17 cellular contexts compared by ENCODE assay signal in genomic region chr18:74283646-74284045, GRCh38. TPM values are rescaled to one million over a fixed set of nuclear protein-coding genes. Genes with fewer than 3 reads are reported as not detected.
DNase-seq lines count a peak whose midpoint lies in the region; ATAC-seq and TF ChIP-seq lines count a peak whose summit lies in the region.
"Had no signal": no experiment of that assay in that cellular context is flagged by ENCODE, and none has a peak within 500 bp of the region (broad histone marks: within the 10 kb centered on the region; RNA-seq: fewer than 3 reads in every experiment).

No MANE protein-coding gene starts in this region.

- CTCF ChIA-PET in PC-3 (lab: Charles Lee), result no interaction called here
- CTCF ChIA-PET in activated naive CD4-positive, alpha-beta T cell treated with anti-CD3 and anti-CD28 coated beads, Interleukin-2, amount 10 ng/mL, durations not matched to agents 7 days and 5 days (lab: Charles Lee), result no interaction called here

- no peaks in the 10 kb centered on the region for H3K9me2 ChIP-seq in PC-3 (replicated peaks; ENCODE audit: low read length)

- peak overlapping the region; percentile 76; the same call in 1 of the 2 replicates for H3K27ac ChIP-seq in PC-3 (ENCODE audit: low read length)
- peak overlapping the region; percentile 32 for H3K27ac ChIP-seq in iPS DF 6.9 (ENCODE audit: low read length)
- peak overlapping the region; percentile 85 for H3K27ac ChIP-seq in rectal smooth muscle tissue (ENCODE audit: low read depth, low read length)
- H3K27ac ChIP-seq: epithelial cell of prostate had no signal

- H4K20me1 ChIP-seq in PC-3 (ENCODE audit: low read length), result no peaks in the 10 kb centered on the region

- no peaks in the 10 kb centered on the region for H3K27me3 ChIP-seq in PC-3 (ENCODE audit: low read length)
- H3K27me3 ChIP-seq in iPS DF 6.9 (ENCODE audit: control insufficient read depth, insufficient read depth, low read length), result no peaks in the 10 kb centered on the region
- no peaks in the 10 kb centered on the region for H3K27me3 ChIP-seq in rectal smooth muscle tissue (ENCODE audit: control insufficient read depth, insufficient read depth, low read length)

- no peak overlapping the region for H3K9ac ChIP-seq in PC-3 (ENCODE audit: low read length)
- no peak overlapping the region for H3K9ac ChIP-seq in rectal smooth muscle tissue (ENCODE audit: low read length)

- peaks cover 94% of the 10 kb centered on the region for H3K79me2 ChIP-seq in PC-3 (ENCODE audit: low read length)

- WGBS in iPS DF 6.9 (ENCODE audit: insufficient coverage, insufficient read length), result no CpG with 5 or more reads among the region's 10 CpGs

- no peak for TF ChIP-seq CTCF in PC-3 (conservative IDR thresholded peaks at IDR 0.05; ENCODE audit: low read depth, low read length)

- ATAC-seq in PC-3 (no peak), HG02885 (IDR thresholded peaks at IDR 0.05; ENCODE audit: poor library complexity, unreplicated experiment) (no peak), esophagus mucosa (no peak)

- no peaks in the 10 kb centered on the region for H3K36me3 Mint-ChIP-seq in activated naive CD4-positive, alpha-beta T cell treated with anti-CD3 and anti-CD28 coated beads, Interleukin-2, amount 10 ng/mL, durations not matched to agents 7 days and 5 days

- no peaks in the 10 kb centered on the region for H3F3A ChIP-seq in PC-3 (ENCODE audit: low read length, unreplicated experiment)

- H3K36me3 ChIP-seq in PC-3 (ENCODE audit: low read depth, low read length), result no peaks in the 10 kb centered on the region
- no peaks in the 10 kb centered on the region for H3K36me3 ChIP-seq in iPS DF 6.9 (ENCODE audit: control insufficient read depth, insufficient read depth, low read length)
- no peaks in the 10 kb centered on the region for H3K36me3 ChIP-seq in rectal smooth muscle tissue (ENCODE audit: control insufficient read depth, insufficient read depth, low read length)

- POLR2A ChIA-PET in PC-3 (lab: Charles Lee; ENCODE audit: unreplicated experiment), result no interaction called here

- BruUV-seq in PC-3 (replicated peaks; lab: Mats Ljungman, UMichigan), result no TSS peak

- intact Hi-C loops in PC-3 (cut with micrococcal nuclease), result no loop called here

- H3K9me3 ChIP-seq in PC-3 (ENCODE audit: low read length) (no peaks in the 10 kb centered on the region), iPS DF 6.9 (ENCODE audit: control insufficient read depth, insufficient read depth, low read length) (no peaks in the 10 kb centered on the region)

- H3K4me1 Mint-ChIP-seq in activated naive CD4-positive, alpha-beta T cell treated with anti-CD3 and anti-CD28 coated beads, Interleukin-2, amount 10 ng/mL, durations not matched to agents 7 days and 5 days, result peaks cover 35% of the 10 kb centered on the region

- DNase-seq in G401 (ENCODE audit: low spot score) (peak; percentile 68), PC-3 (no peak), iPS DF 6.9 (ENCODE audit: low read depth, low spot score) (no peak), NCI-H526 (lab: John Stamatoyannopoulos, UW) (no peak)
- no peak for DNase-seq in activated naive CD4-positive, alpha-beta T cell treated with anti-CD3 and anti-CD28 coated beads, Interleukin-2, amount 10 ng/mL, durations not matched to agents 7 days and 5 days
- DNase-seq: NCI-H187; NCI-H446; stimulated activated naive CD8-positive, alpha-beta T cell treated with anti-CD3 and anti-CD28 coated beads, Interleukin-15, amount 100 ng/mL, for 72 hours; T1000 had no signal

- no peak overlapping the region for H3K27ac Mint-ChIP-seq in activated naive CD4-positive, alpha-beta T cell treated with anti-CD3 and anti-CD28 coated beads, Interleukin-2, amount 10 ng/mL, durations not matched to agents 7 days and 5 days
- H3K27ac Mint-ChIP-seq: activated naive CD4-positive, alpha-beta T cell treated with anti-CD3 and anti-CD28 coated beads for 36 hours; memory B cell had no signal

- no peak overlapping the region for H2AFZ ChIP-seq in PC-3 (ENCODE audit: low read length)

- H3K27me3 Mint-ChIP-seq in activated naive CD4-positive, alpha-beta T cell treated with anti-CD3 and anti-CD28 coated beads, Interleukin-2, amount 10 ng/mL, durations not matched to agents 7 days and 5 days, result no peaks in the 10 kb centered on the region
- H3K27me3 Mint-ChIP-seq: memory B cell; stimulated activated naive CD8-positive, alpha-beta T cell treated with anti-CD3 and anti-CD28 coated beads, Interleukin-15, amount 100 ng/mL, for 72 hours had no signal

- H3K4me1 ChIP-seq in PC-3 (ENCODE audit: insufficient read depth, low read length), result peaks cover 59% of the 10 kb centered on the region
- peaks cover 23% of the 10 kb centered on the region; the same call in 1 of the 2 replicates for H3K4me1 ChIP-seq in iPS DF 6.9 (ENCODE audit: control insufficient read depth, insufficient read depth, low read length)
- H3K4me1 ChIP-seq in rectal smooth muscle tissue (ENCODE audit: control insufficient read depth, insufficient read depth, low read length), result peaks cover 37% of the 10 kb centered on the region

- H3K4me3 ChIP-seq in PC-3 (ENCODE audit: low read length), result peak overlapping the region; percentile 12; the same call in 1 of the 2 replicates
- H3K4me3 ChIP-seq in iPS DF 6.9 (ENCODE audit: low read length), result no peak overlapping the region
- H3K4me3 ChIP-seq in rectal smooth muscle tissue (ENCODE audit: low read length), result no peak overlapping the region

- peak overlapping the region; percentile 72 for H3K4me2 ChIP-seq in PC-3 (ENCODE audit: low read length)

- H3K4me3 Mint-ChIP-seq in activated naive CD4-positive, alpha-beta T cell treated with anti-CD3 and anti-CD28 coated beads, Interleukin-2, amount 10 ng/mL, durations not matched to agents 7 days and 5 days, result no peak overlapping the region
- H3K4me3 Mint-ChIP-seq: activated naive CD4-positive, alpha-beta T cell treated with anti-CD3 and anti-CD28 coated beads for 36 hours; memory B cell had no signal

- in situ Hi-C loops in G401 (cut with HindIII; ENCODE audit: low sequenced_read_pairs), result no loop called here

- H3K9me3 Mint-ChIP-seq in activated naive CD4-positive, alpha-beta T cell treated with anti-CD3 and anti-CD28 coated beads, Interleukin-2, amount 10 ng/mL, durations not matched to agents 7 days and 5 days, result no peaks in the 10 kb centered on the region
- H3K9me3 Mint-ChIP-seq: activated naive CD4-positive, alpha-beta T cell treated with anti-CD3 and anti-CD28 coated beads for 36 hours; memory B cell; stimulated activated naive CD8-positive, alpha-beta T cell treated with anti-CD3 and anti-CD28 coated beads, Interleukin-15, amount 100 ng/mL, for 72 hours had no signal

RNA-seq across cellular contexts. Expression of gene CYB5A, which starts 8.1 kb away (rescaled TPM):
- not detected in 2 replicates for total RNA-seq in G401 (2014; rRNA removed; shearing (Covaris generic))
- total RNA-seq in PC-3 (2014; rRNA removed) (98.0 and 130 TPM in 2 replicates), esophagus mucosa (74.4 TPM)

RNA-seq across cellular contexts. Expression of gene C18orf63, which starts 32.0 kb away (rescaled TPM):
- total RNA-seq in G401 (2014; rRNA removed; shearing (Covaris generic)), result not detected in 2 replicates
- total RNA-seq in PC-3 (2014; rRNA removed) (not detected in 2 replicates), esophagus mucosa (not detected)
- total RNA-seq: activated naive CD4-positive, alpha-beta T cell treated with anti-CD3 and anti-CD28 coated beads for 36 hours; MCF 10A; SK-MEL-5 had no signal

Comparison
In these comparisons a context has a peak if more than half of its experiments do, and no peak if none do; other contexts are left out.
1. H3K27ac ChIP-seq: peak in every context shown above with its lines; median percentile 85 in rectal smooth muscle tissue; 76 in PC-3; 32 in iPS DF 6.9.
2. RNA of gene CYB5A, which starts 8.1 kb away (total RNA-seq): 98.0 to 130 TPM in PC-3 and 74.4 TPM in esophagus mucosa (single experiment); not detected in G401; every median in the first group is over 10 times any median in the second.